1 cellular context compared by ENCODE assay signal in the genomic region with DNA sequence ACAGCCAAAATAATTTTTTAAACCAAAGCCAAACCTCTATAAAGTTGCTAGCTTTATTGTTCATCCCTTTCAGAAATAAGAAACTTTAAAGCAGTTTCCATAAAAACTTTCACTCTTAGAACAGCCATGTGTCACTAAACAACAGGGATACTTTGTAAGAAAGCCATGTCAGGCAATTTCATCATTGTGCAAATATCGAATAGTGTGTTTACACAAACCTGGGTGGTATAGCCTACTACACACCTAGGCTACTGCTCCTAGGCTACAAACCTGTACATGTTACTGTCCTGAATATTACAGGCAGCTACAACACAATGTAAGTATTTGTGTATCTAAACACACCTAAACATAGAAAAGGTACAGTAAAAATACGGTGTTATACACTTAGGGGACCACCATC.
TF ChIP-seq lines count a peak whose summit lies in the region.

No MANE protein-coding gene starts in this region.

TF ChIP-seq in HepG2, 621 proteins besides CTCF, POLR2A, EP300 and RAD21 (continued from another document):
- TF ChIP-seq, protein P1, sequence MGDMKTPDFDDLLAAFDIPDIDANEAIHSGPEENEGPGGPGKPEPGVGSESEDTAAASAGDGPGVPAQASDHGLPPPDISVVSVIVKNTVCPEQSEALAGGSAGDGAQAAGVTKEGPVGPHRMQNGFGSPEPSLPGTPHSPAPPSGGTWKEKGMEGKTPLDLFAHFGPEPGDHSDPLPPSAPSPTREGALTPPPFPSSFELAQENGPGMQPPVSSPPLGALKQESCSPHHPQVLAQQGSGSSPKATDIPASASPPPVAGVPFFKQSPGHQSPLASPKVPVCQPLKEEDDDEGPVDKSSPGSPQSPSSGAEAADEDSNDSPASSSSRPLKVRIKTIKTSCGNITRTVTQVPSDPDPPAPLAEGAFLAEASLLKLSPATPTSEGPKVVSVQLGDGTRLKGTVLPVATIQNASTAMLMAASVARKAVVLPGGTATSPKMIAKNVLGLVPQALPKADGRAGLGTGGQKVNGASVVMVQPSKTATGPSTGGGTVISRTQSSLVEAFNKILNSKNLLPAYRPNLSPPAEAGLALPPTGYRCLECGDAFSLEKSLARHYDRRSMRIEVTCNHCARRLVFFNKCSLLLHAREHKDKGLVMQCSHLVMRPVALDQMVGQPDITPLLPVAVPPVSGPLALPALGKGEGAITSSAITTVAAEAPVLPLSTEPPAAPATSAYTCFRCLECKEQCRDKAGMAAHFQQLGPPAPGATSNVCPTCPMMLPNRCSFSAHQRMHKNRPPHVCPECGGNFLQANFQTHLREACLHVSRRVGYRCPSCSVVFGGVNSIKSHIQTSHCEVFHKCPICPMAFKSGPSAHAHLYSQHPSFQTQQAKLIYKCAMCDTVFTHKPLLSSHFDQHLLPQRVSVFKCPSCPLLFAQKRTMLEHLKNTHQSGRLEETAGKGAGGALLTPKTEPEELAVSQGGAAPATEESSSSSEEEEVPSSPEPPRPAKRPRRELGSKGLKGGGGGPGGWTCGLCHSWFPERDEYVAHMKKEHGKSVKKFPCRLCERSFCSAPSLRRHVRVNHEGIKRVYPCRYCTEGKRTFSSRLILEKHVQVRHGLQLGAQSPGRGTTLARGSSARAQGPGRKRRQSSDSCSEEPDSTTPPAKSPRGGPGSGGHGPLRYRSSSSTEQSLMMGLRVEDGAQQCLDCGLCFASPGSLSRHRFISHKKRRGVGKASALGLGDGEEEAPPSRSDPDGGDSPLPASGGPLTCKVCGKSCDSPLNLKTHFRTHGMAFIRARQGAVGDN (CRISPR knock-in tag; IDR thresholded peaks at IDR 0.05): no peak
- TF ChIP-seq, protein P2, sequence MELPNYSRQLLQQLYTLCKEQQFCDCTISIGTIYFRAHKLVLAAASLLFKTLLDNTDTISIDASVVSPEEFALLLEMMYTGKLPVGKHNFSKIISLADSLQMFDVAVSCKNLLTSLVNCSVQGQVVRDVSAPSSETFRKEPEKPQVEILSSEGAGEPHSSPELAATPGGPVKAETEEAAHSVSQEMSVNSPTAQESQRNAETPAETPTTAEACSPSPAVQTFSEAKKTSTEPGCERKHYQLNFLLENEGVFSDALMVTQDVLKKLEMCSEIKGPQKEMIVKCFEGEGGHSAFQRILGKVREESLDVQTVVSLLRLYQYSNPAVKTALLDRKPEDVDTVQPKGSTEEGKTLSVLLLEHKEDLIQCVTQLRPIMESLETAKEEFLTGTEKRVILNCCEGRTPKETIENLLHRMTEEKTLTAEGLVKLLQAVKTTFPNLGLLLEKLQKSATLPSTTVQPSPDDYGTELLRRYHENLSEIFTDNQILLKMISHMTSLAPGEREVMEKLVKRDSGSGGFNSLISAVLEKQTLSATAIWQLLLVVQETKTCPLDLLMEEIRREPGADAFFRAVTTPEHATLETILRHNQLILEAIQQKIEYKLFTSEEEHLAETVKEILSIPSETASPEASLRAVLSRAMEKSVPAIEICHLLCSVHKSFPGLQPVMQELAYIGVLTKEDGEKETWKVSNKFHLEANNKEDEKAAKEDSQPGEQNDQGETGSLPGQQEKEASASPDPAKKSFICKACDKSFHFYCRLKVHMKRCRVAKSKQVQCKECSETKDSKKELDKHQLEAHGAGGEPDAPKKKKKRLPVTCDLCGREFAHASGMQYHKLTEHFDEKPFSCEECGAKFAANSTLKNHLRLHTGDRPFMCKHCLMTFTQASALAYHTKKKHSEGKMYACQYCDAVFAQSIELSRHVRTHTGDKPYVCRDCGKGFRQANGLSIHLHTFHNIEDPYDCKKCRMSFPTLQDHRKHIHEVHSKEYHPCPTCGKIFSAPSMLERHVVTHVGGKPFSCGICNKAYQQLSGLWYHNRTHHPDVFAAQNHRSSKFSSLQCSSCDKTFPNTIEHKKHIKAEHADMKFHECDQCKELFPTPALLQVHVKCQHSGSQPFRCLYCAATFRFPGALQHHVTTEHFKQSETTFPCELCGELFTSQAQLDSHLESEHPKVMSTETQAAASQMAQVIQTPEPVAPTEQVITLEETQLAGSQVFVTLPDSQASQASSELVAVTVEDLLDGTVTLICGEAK (IDR thresholded peaks at IDR 0.05): no peak
- TF ChIP-seq, protein P2 (CRISPR knock-in tag; IDR thresholded peaks at IDR 0.05): no peak
- no peak for TF ChIP-seq TOPORS (CRISPR knock-in tag; IDR thresholded peaks at IDR 0.05)
- peak; percentile 42 for TF ChIP-seq SAP130 (CRISPR knock-in tag; IDR thresholded peaks at IDR 0.05; ENCODE audit: low read depth)
- TF ChIP-seq, protein P3, sequence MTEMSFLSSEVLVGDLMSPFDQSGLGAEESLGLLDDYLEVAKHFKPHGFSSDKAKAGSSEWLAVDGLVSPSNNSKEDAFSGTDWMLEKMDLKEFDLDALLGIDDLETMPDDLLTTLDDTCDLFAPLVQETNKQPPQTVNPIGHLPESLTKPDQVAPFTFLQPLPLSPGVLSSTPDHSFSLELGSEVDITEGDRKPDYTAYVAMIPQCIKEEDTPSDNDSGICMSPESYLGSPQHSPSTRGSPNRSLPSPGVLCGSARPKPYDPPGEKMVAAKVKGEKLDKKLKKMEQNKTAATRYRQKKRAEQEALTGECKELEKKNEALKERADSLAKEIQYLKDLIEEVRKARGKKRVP (CRISPR knock-in tag; IDR thresholded peaks at IDR 0.05): peak in 1 of 2 experiments; percentile 94; a peak in 2 of 4 replicates
- peak; percentile 21; the same call in 1 of the 2 replicates for TF ChIP-seq NR2C2 (CRISPR knock-in tag; IDR thresholded peaks at IDR 0.05; ENCODE audit: borderline replicate concordance)
- TF ChIP-seq TGIF2 (CRISPR knock-in tag; IDR thresholded peaks at IDR 0.05): no peak
- peak; percentile 36; the same call in 1 of the 2 replicates for TF ChIP-seq KAT8 (CRISPR knock-in tag; IDR thresholded peaks at IDR 0.05)
